In genomic region chr14:29925106-29925722, GRCh38 we compare ENCODE assay signal across 12 cellular contexts. TPM values are rescaled to one million over a fixed set of nuclear protein-coding genes. Genes with fewer than 3 reads are reported as not detected.
A peak's percentile ranks its signal among the peaks of the same experiment; 100 is the strongest.
DNase-seq lines count a peak whose midpoint lies in the region; ATAC-seq and TF ChIP-seq lines count a peak whose summit lies in the region.
"Had no signal": no experiment of that assay in that cellular context is flagged by ENCODE, and none has a peak within 500 bp of the region (broad histone marks: within the 10 kb centered on the region; RNA-seq: fewer than 3 reads in every experiment).

No MANE protein-coding gene starts in this region.

- DNase-seq in EL (peak; percentile 80), NCI-H226 (peak; percentile 82), fibroblast of gingiva (ENCODE audit: low read depth) (peak; percentile 20), progenitor cell of endocrine pancreas (ENCODE audit: low spot score, unreplicated experiment) (no peak), DMS153 treated with DMSO at 0.1 percent for 48 hours (lab: John Stamatoyannopoulos, UW; ENCODE audit: unreplicated experiment) (no peak)
- no peak for DNase-seq in activated CD4-positive, alpha-beta T cell treated with anti-CD3 and anti-CD28 coated beads for 1 hour
- DNase-seq: activated CD8-positive, alpha-beta T cell treated with anti-CD3 and anti-CD28 coated beads, Interleukin-2, amount 10 ng/mL, durations not matched to agents 7 days and 5 days; NCI-H2081 treated with DMSO at 0.1 percent for 48 hours; stimulated activated CD8-positive, alpha-beta memory T cell treated with anti-CD3 and anti-CD28 coated beads, Interleukin-4, amount 100 ng/mL, for 48 hours had no signal

- peak overlapping the region; percentile 42 for H3K27ac Mint-ChIP-seq in progenitor cell of endocrine pancreas
- H3K27ac Mint-ChIP-seq: activated CD8-positive, alpha-beta T cell treated with anti-CD3 and anti-CD28 coated beads, Interleukin-2, amount 10 ng/mL, durations not matched to agents 7 days and 5 days had no signal

- H3K9me3 Mint-ChIP-seq in progenitor cell of endocrine pancreas (ENCODE audit: low read depth): no peaks in the 10 kb centered on the region

- no peaks in the 10 kb centered on the region for H3K36me3 Mint-ChIP-seq in progenitor cell of endocrine pancreas (ENCODE audit: insufficient read depth)

- H3K4me3 Mint-ChIP-seq in progenitor cell of endocrine pancreas (ENCODE audit: low read depth): peak overlapping the region; percentile 86
- H3K4me3 Mint-ChIP-seq: activated CD8-positive, alpha-beta T cell treated with anti-CD3 and anti-CD28 coated beads, Interleukin-2, amount 10 ng/mL, durations not matched to agents 7 days and 5 days; memory B cell had no signal

- TF ChIP-seq CTCF in progenitor cell of endocrine pancreas (IDR thresholded peaks at IDR 0.05; ENCODE audit: unreplicated experiment): no peak

- ATAC-seq in GM21737 (IDR thresholded peaks at IDR 0.05; ENCODE audit: unreplicated experiment) (no peak), HG03108 (IDR thresholded peaks at IDR 0.05; ENCODE audit: unreplicated experiment) (no peak)
- ATAC-seq: activated CD8-positive, alpha-beta T cell treated with anti-CD3 and anti-CD28 coated beads, Interleukin-2, amount 10 ng/mL, durations not matched to agents 7 days and 5 days had no signal

- H3K4me1 Mint-ChIP-seq in progenitor cell of endocrine pancreas (ENCODE audit: low read depth): peaks cover 28% of the 10 kb centered on the region

- peaks cover 7% of the 10 kb centered on the region for H3K27me3 Mint-ChIP-seq in progenitor cell of endocrine pancreas

RNA-seq across cellular contexts. Expression of gene PRKD1, which starts 2.4 kb away (rescaled TPM):
- total RNA-seq in progenitor cell of endocrine pancreas: 23.6 and 29.9 TPM in 2 replicates
- total RNA-seq: activated CD8-positive, alpha-beta T cell treated with anti-CD3 and anti-CD28 coated beads, Interleukin-2, amount 10 ng/mL, durations not matched to agents 7 days and 5 days had no signal

Comparison
In these comparisons a context has a peak if more than half of its experiments do, and no peak if none do; other contexts are left out.
1. DNase-seq: peak in EL (single experiment), NCI-H226 (single experiment) and fibroblast of gingiva (single experiment); none in progenitor cell of endocrine pancreas (single experiment), activated CD4-positive, alpha-beta T cell treated with anti-CD3 and anti-CD28 coated beads for 1 hour (single experiment) and DMS153 treated with DMSO at 0.1 percent for 48 hours (single experiment).